Comparison of ENCODE assay signal across 14 cellular contexts in the genomic region with DNA sequence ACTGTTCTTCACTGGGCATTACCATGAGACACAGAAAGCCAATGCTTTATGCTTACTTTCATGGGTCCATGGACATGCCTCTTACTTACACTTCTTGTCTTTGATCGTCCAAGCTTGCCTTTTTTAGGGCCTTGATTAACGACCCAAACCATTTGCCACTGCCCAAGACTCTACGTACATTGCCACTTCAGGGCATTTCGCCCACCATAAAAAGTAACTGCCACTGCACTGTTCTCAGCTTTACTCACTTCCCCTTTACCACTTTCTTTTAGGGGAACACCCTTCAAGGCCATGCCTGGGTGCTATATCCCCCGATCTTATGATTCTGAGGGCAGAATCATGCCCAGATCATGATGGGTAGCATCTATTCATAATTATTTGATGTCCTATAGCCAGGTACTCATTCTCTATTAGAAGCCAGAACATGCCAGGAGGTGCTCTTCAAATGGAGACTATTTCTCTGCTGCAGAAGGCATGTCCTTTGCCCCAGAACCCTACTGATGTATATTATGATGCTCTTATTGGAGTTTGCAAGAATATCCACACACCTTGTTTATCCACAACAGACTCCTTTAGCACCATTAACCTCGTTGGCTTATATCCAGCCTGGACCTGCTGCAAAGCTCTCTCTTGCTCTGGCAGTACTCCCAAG.
DNase-seq lines count a peak whose midpoint lies in the region; ATAC-seq, FAIRE-seq and TF ChIP-seq lines count a peak whose summit lies in the region.
"Had no signal": no experiment of that assay in that cellular context is flagged by ENCODE, and none has a peak within 500 bp of the region (broad histone marks: within the 10 kb centered on the region; RNA-seq: fewer than 3 reads in every experiment).

No MANE protein-coding gene starts in this region.

- peak; percentile 21 for FAIRE-seq in GM12892 (lab: Jason Lieb, UNC)

- no peaks in the 10 kb centered on the region for H3K9me2 ChIP-seq in Karpas-422 (replicated peaks; ENCODE audit: insufficient read depth, low read length)

- peaks cover 3% of the 10 kb centered on the region for H3K36me3 Mint-ChIP-seq in T-helper 17 cell (ENCODE audit: low read depth)
- H3K36me3 Mint-ChIP-seq: activated naive CD8-positive, alpha-beta T cell had no signal

- H3K27me3 Mint-ChIP-seq in T-helper 17 cell, result peaks cover 22% of the 10 kb centered on the region

- no peak for TF ChIP-seq CTCF in omental fat pad (IDR thresholded peaks at IDR 0.05)

- H3K4me2 ChIP-seq in Karpas-422 (ENCODE audit: low read depth, low read length, poor library complexity, severe bottlenecking), result no peak overlapping the region

- H4K20me1 ChIP-seq in Karpas-422 (ENCODE audit: insufficient read depth, low read depth, low read length), result no peaks in the 10 kb centered on the region

- H3K9ac ChIP-seq in Karpas-422 (ENCODE audit: low read length), result no peak overlapping the region

- no peaks in the 10 kb centered on the region for H3K36me3 ChIP-seq in Karpas-422 (ENCODE audit: insufficient read depth, low read length)

- no peak overlapping the region for H3K4me3 ChIP-seq in Karpas-422 (ENCODE audit: low read length)

- DNase-seq in GM12892 (ENCODE audit: insufficient read length) (no peak), Karpas-422 (peak; percentile 37), T-helper 17 cell (no peak), omental fat pad (ENCODE audit: low spot score) (no peak)
- DNase-seq in activated CD4-positive, alpha-beta T cell treated with anti-CD3 and anti-CD28 coated beads, Interleukin-2, amount 50 U/mL, for 4 hours, result no peak
- DNase-seq in activated T-cell treated with anti-CD3 and anti-CD28 coated beads, Interleukin-2, amount 50 U/mL, for 1 hour, result no peak
- DNase-seq: activated CD4-positive, alpha-beta T cell treated with anti-CD3 and anti-CD28 coated beads, Interleukin-2, amount 10 ng/mL, durations not matched to agents 24 days and 14 days; AML-193; dermis blood vessel endothelial cell; mammary epithelial cell; NCI-H1930 had no signal

- ATAC-seq in GM19397 (IDR thresholded peaks at IDR 0.05; ENCODE audit: unreplicated experiment) (peak; percentile 78), HG02870 (IDR thresholded peaks at IDR 0.05; ENCODE audit: unreplicated experiment) (peak; percentile 63), T-helper 17 cell (no peak), omental fat pad (ENCODE audit: low FRiP score) (no peak)

- no peak overlapping the region for H3K27ac ChIP-seq in Karpas-422 (ENCODE audit: low read length)

- no peak for TF ChIP-seq POLR2A in GM12892 (IDR thresholded peaks at IDR 0.05; ENCODE audit: low read depth, low read length)

- no peak overlapping the region for H3K4me3 Mint-ChIP-seq in T-helper 17 cell
- H3K4me3 Mint-ChIP-seq: activated CD4-positive, alpha-beta T cell treated with anti-CD3 and anti-CD28 coated beads, Interleukin-2, amount 10 ng/mL, durations not matched to agents 24 days and 14 days; activated naive CD8-positive, alpha-beta T cell had no signal

- no peak overlapping the region for H2AFZ ChIP-seq in Karpas-422 (ENCODE audit: low read length)

- H3K79me2 ChIP-seq in Karpas-422 (ENCODE audit: low read length), result no peaks in the 10 kb centered on the region

- no peak overlapping the region for H3K27ac Mint-ChIP-seq in T-helper 17 cell
- H3K27ac Mint-ChIP-seq: activated CD4-positive, alpha-beta T cell treated with anti-CD3 and anti-CD28 coated beads, Interleukin-2, amount 10 ng/mL, durations not matched to agents 24 days and 14 days; activated naive CD8-positive, alpha-beta T cell had no signal

- H3K9me3 ChIP-seq in Karpas-422 (ENCODE audit: low read length) (no peaks in the 10 kb centered on the region), T-helper 17 cell (ENCODE audit: control insufficient read depth, low read length, poor library complexity, severe bottlenecking) (no peaks in the 10 kb centered on the region)

- no peaks in the 10 kb centered on the region for H3K4me1 ChIP-seq in Karpas-422 (ENCODE audit: low read length)

- no peaks in the 10 kb centered on the region for H3K4me1 Mint-ChIP-seq in T-helper 17 cell

- H3K27me3 ChIP-seq in Karpas-422 (ENCODE audit: low read length), result no peaks in the 10 kb centered on the region

Comparison
In these comparisons a context has a peak if more than half of its experiments do, and no peak if none do; other contexts are left out.
1. ATAC-seq: peak in GM19397 (single experiment) and HG02870 (single experiment); none in T-helper 17 cell (single experiment) and omental fat pad (single experiment).